ENCODE assay signal across 35 cellular contexts in genomic region chr2:192153561-192153960, GRCh38. TPM values are rescaled to one million over a fixed set of nuclear protein-coding genes. Genes with fewer than 3 reads are reported as not detected.
"Had no signal": no experiment of that assay in that cellular context is flagged by ENCODE, and none has a peak within 500 bp of the region (broad histone marks: within the 10 kb centered on the region; RNA-seq: fewer than 3 reads in every experiment).

No MANE protein-coding gene starts in this region.

- H3K36me3 Mint-ChIP-seq: activated CD8-positive, alpha-beta memory T cell treated with anti-CD3 and anti-CD28 coated beads, Interleukin-2, amount 10 ng/mL, durations not matched to agents 7 days and 5 days; activated naive CD4-positive, alpha-beta T cell treated with anti-CD3 and anti-CD28 coated beads, Interleukin-2, amount 10 ng/mL, durations not matched to agents 7 days and 5 days; activated naive CD4-positive, alpha-beta T cell treated with anti-CD3 and anti-CD28 coated beads, Interleukin-2, amount 50 U/mL, for 24 hours; activated naive CD8-positive, alpha-beta T cell; activated naive CD8-positive, alpha-beta T cell treated with anti-CD3 and anti-CD28 coated beads, Interleukin-2, amount 10 ng/mL, durations not matched to agents 7 days and 5 days; brain had no signal

- H3K36me3 ChIP-seq: ascending aorta, cardiac muscle cell had no signal

- H3K9me3 Mint-ChIP-seq: activated B cell treated with CpG ODN at 0.5 μM for 24 hours; activated CD4-positive, alpha-beta memory T cell treated with anti-CD3 and anti-CD28 coated beads, Interleukin-2, amount 10 ng/mL, durations not matched to agents 7 days and 5 days; activated CD4-positive, alpha-beta T cell treated with anti-CD3 and anti-CD28 coated beads, Interleukin-2, amount 10 ng/mL, durations not matched to agents 7 days and 5 days; activated naive CD4-positive, alpha-beta T cell treated with anti-CD3 and anti-CD28 coated beads, Interleukin-2, amount 10 ng/mL, durations not matched to agents 7 days and 5 days; activated naive CD4-positive, alpha-beta T cell treated with anti-CD3 and anti-CD28 coated beads, Interleukin-2, amount 50 U/mL, for 24 hours; activated naive CD8-positive, alpha-beta T cell treated with anti-CD3 and anti-CD28 coated beads, Interleukin-2, amount 10 ng/mL, durations not matched to agents 7 days and 5 days; activated naive CD8-positive, alpha-beta T cell treated with anti-CD3 and anti-CD28 coated beads, Interleukin-2, amount 50 U/mL, for 24 hours; activated T-cell treated with anti-CD3 and anti-CD28 coated beads, Interleukin-2, amount 50 U/mL, for 24 hours; activated T-helper 2 cell treated with anti-CD3 and anti-CD28 coated beads, Interferon-gamma antibody, Interleukin-2, Interleukin-4, amounts not matched to agents 10 μg/mL and 5 μg/mL and 100 μg/mL, durations not matched to agents 14 hours and 24 hours and 36 hours; brain; central memory CD8-positive, alpha-beta T cell; T-helper 1 cell treated with Interleukin-12 subunit alpha and Interleukin-12 subunit beta and Interleukin-4 antibody, amounts not matched to agents 30 μg/mL and 1 μg/mL, for 36 hours; T-helper 2 cell treated with Interferon-gamma antibody and Interleukin-4, amounts not matched to agents 5 μg/mL and 100 μg/mL, for 36 hours had no signal

- H3K9me3 ChIP-seq: ascending aorta had no signal

- H3K4me3 Mint-ChIP-seq: activated B cell treated with CpG ODN at 0.5 μM for 24 hours; activated CD4-positive, alpha-beta memory T cell treated with anti-CD3 and anti-CD28 coated beads, Interleukin-2, amount 10 ng/mL, durations not matched to agents 7 days and 5 days; activated CD4-positive, alpha-beta T cell treated with anti-CD3 and anti-CD28 coated beads, Interleukin-2, amount 10 ng/mL, durations not matched to agents 7 days and 5 days; activated CD8-positive, alpha-beta memory T cell treated with anti-CD3 and anti-CD28 coated beads, Interleukin-2, amount 10 ng/mL, durations not matched to agents 7 days and 5 days; activated CD8-positive, alpha-beta T cell treated with anti-CD3 and anti-CD28 coated beads, Interleukin-2, amount 10 ng/mL, durations not matched to agents 7 days and 5 days; activated naive CD4-positive, alpha-beta T cell treated with anti-CD3 and anti-CD28 coated beads, Interleukin-2, amount 10 ng/mL, durations not matched to agents 7 days and 5 days; activated naive CD4-positive, alpha-beta T cell treated with anti-CD3 and anti-CD28 coated beads, Interleukin-2, amount 50 U/mL, for 24 hours; activated naive CD8-positive, alpha-beta T cell; activated naive CD8-positive, alpha-beta T cell treated with anti-CD3 and anti-CD28 coated beads, Interleukin-2, amount 10 ng/mL, durations not matched to agents 7 days and 5 days; activated naive CD8-positive, alpha-beta T cell treated with anti-CD3 and anti-CD28 coated beads, Interleukin-2, amount 50 U/mL, for 24 hours; activated T-cell treated with anti-CD3 and anti-CD28 coated beads, Interleukin-2, amount 50 U/mL, for 24 hours; brain; central memory CD8-positive, alpha-beta T cell; T-helper 1 cell treated with Interleukin-12 subunit alpha and Interleukin-12 subunit beta and Interleukin-4 antibody, amounts not matched to agents 30 μg/mL and 1 μg/mL, for 36 hours; T-helper 2 cell treated with Interferon-gamma antibody and Interleukin-4, amounts not matched to agents 5 μg/mL and 100 μg/mL, for 36 hours had no signal

- H3K27me3 ChIP-seq: ascending aorta, cardiac muscle cell had no signal

- H3K27me3 Mint-ChIP-seq: activated B cell treated with CpG ODN at 0.5 μM for 24 hours; activated naive CD4-positive, alpha-beta T cell treated with anti-CD3 and anti-CD28 coated beads, Interleukin-2, amount 10 ng/mL, durations not matched to agents 7 days and 5 days; brain had no signal

- H3K27ac ChIP-seq: ascending aorta, cardiac muscle cell, VCaP had no signal

- H3K4me3 ChIP-seq: ascending aorta, cardiac muscle cell had no signal

- H3K27ac Mint-ChIP-seq: activated B cell treated with CpG ODN at 0.5 μM for 24 hours; activated CD4-positive, alpha-beta memory T cell treated with anti-CD3 and anti-CD28 coated beads, Interleukin-2, amount 10 ng/mL, durations not matched to agents 7 days and 5 days; activated CD4-positive, alpha-beta T cell treated with anti-CD3 and anti-CD28 coated beads, Interleukin-2, amount 10 ng/mL, durations not matched to agents 7 days and 5 days; activated CD8-positive, alpha-beta memory T cell treated with anti-CD3 and anti-CD28 coated beads, Interleukin-2, amount 10 ng/mL, durations not matched to agents 7 days and 5 days; activated CD8-positive, alpha-beta T cell treated with anti-CD3 and anti-CD28 coated beads, Interleukin-2, amount 10 ng/mL, durations not matched to agents 7 days and 5 days; activated naive CD4-positive, alpha-beta T cell treated with anti-CD3 and anti-CD28 coated beads, Interleukin-2, amount 10 ng/mL, durations not matched to agents 7 days and 5 days; activated naive CD4-positive, alpha-beta T cell treated with anti-CD3 and anti-CD28 coated beads, Interleukin-2, amount 50 U/mL, for 24 hours; activated naive CD8-positive, alpha-beta T cell; activated naive CD8-positive, alpha-beta T cell treated with anti-CD3 and anti-CD28 coated beads, Interleukin-2, amount 10 ng/mL, durations not matched to agents 7 days and 5 days; activated naive CD8-positive, alpha-beta T cell treated with anti-CD3 and anti-CD28 coated beads, Interleukin-2, amount 50 U/mL, for 24 hours; activated T-cell treated with anti-CD3 and anti-CD28 coated beads, Interleukin-2, amount 50 U/mL, for 24 hours; activated T-helper 2 cell treated with anti-CD3 and anti-CD28 coated beads, Interferon-gamma antibody, Interleukin-2, Interleukin-4, amounts not matched to agents 10 μg/mL and 5 μg/mL and 100 μg/mL, durations not matched to agents 14 hours and 24 hours and 36 hours; brain; T-helper 1 cell treated with Interleukin-12 subunit alpha and Interleukin-12 subunit beta and Interleukin-4 antibody, amounts not matched to agents 30 μg/mL and 1 μg/mL, for 36 hours; T-helper 2 cell treated with Interferon-gamma antibody and Interleukin-4, amounts not matched to agents 5 μg/mL and 100 μg/mL, for 36 hours had no signal

- DNase-seq: activated B cell treated with CpG ODN at 0.5 μM for 24 hours; activated CD4-positive, alpha-beta memory T cell treated with anti-CD3 and anti-CD28 coated beads, Interleukin-2, amount 10 ng/mL, durations not matched to agents 7 days and 5 days; activated CD4-positive, alpha-beta T cell treated with anti-CD3 and anti-CD28 coated beads for 48 hours; activated CD4-positive, alpha-beta T cell treated with anti-CD3 and anti-CD28 coated beads, Interleukin-2, amount 10 ng/mL, durations not matched to agents 7 days and 5 days; activated CD4-positive, alpha-beta T cell treated with anti-CD3 and anti-CD28 coated beads, Interleukin-2, amount 50 U/mL, for 48 hours; activated CD4-positive, CD25-positive, alpha-beta regulatory T cell treated with anti-CD3 and anti-CD28 coated beads, Interleukin-2, amount 50 U/mL, for 72 hours; activated CD8-positive, alpha-beta memory T cell treated with anti-CD3 and anti-CD28 coated beads for 24 hours; activated CD8-positive, alpha-beta memory T cell treated with anti-CD3 and anti-CD28 coated beads, Interleukin-2, amount 10 ng/mL, durations not matched to agents 7 days and 5 days; activated CD8-positive, alpha-beta memory T cell treated with anti-CD3 and anti-CD28 coated beads, Interleukin-2, amount 50 U/mL, for 48 hours; activated CD8-positive, alpha-beta T cell treated with anti-CD3 and anti-CD28 coated beads, Interleukin-2, amount 10 ng/mL, durations not matched to agents 7 days and 5 days; activated effector memory CD4-positive, alpha-beta T cell treated with Interleukin-2 at 50 U/mL for 16 hours; activated gamma-delta T cell; activated naive CD4-positive, alpha-beta T cell treated with anti-CD3 and anti-CD28 coated beads, Interleukin-2, amount 10 ng/mL, durations not matched to agents 7 days and 5 days; activated naive CD4-positive, alpha-beta T cell treated with Interleukin-2 at 50 U/mL for 16 hours; activated naive CD8-positive, alpha-beta T cell treated with anti-CD3 and anti-CD28 coated beads, Interleukin-2, amount 10 ng/mL, durations not matched to agents 7 days and 5 days; activated naive CD8-positive, alpha-beta T cell treated with anti-CD3 and anti-CD28 coated beads, Interleukin-2, amount 50 U/mL, for 24 hours; activated T-cell treated with anti-CD3 and anti-CD28 coated beads, Interleukin-2, amount 50 U/mL, for 24 hours; activated T-cell treated with anti-CD3 and anti-CD28 coated beads, Interleukin-2, amount 50 U/mL, for 48 hours; amygdala; anterior cingulate cortex; caudate nucleus; cerebellar nuclear complex; T-helper 2 cell; T-helper 9 cell had no signal

- H3K4me1 Mint-ChIP-seq: activated CD4-positive, alpha-beta memory T cell treated with anti-CD3 and anti-CD28 coated beads, Interleukin-2, amount 10 ng/mL, durations not matched to agents 7 days and 5 days; activated CD4-positive, alpha-beta T cell treated with anti-CD3 and anti-CD28 coated beads, Interleukin-2, amount 10 ng/mL, durations not matched to agents 7 days and 5 days; activated naive CD4-positive, alpha-beta T cell treated with anti-CD3 and anti-CD28 coated beads, Interleukin-2, amount 10 ng/mL, durations not matched to agents 7 days and 5 days; activated naive CD4-positive, alpha-beta T cell treated with anti-CD3 and anti-CD28 coated beads, Interleukin-2, amount 50 U/mL, for 24 hours; activated naive CD8-positive, alpha-beta T cell treated with anti-CD3 and anti-CD28 coated beads, Interleukin-2, amount 10 ng/mL, durations not matched to agents 7 days and 5 days; central memory CD8-positive, alpha-beta T cell had no signal

RNA-seq across cellular contexts. Expression of gene TMEFF2, which starts 41.2 kb away (rescaled TPM):
- total RNA-seq: activated B cell treated with CpG ODN at 0.5 μM for 24 hours; activated CD4-positive, alpha-beta memory T cell treated with anti-CD3 and anti-CD28 coated beads, Interleukin-2, amount 10 ng/mL, durations not matched to agents 7 days and 5 days; activated CD4-positive, alpha-beta T cell treated with anti-CD3 and anti-CD28 coated beads, Interleukin-2, amount 10 ng/mL, durations not matched to agents 7 days and 5 days; activated CD8-positive, alpha-beta memory T cell treated with anti-CD3 and anti-CD28 coated beads, Interleukin-2, amount 10 ng/mL, durations not matched to agents 7 days and 5 days; activated CD8-positive, alpha-beta T cell treated with anti-CD3 and anti-CD28 coated beads, Interleukin-2, amount 10 ng/mL, durations not matched to agents 7 days and 5 days; activated naive CD8-positive, alpha-beta T cell treated with anti-CD3 and anti-CD28 coated beads, Interleukin-2, amount 10 ng/mL, durations not matched to agents 7 days and 5 days; activated T-helper 2 cell treated with anti-CD3 and anti-CD28 coated beads, Interferon-gamma antibody, Interleukin-2, Interleukin-4, amounts not matched to agents 10 μg/mL and 5 μg/mL and 100 μg/mL, durations not matched to agents 14 hours and 24 hours and 36 hours; ascending aorta; bronchial epithelial cell had no signal
